1 cellular context compared by ENCODE assay signal in genomic region chr19:46787331-46788100, GRCh38.
TF ChIP-seq lines count a peak whose summit lies in the region.

No MANE protein-coding gene starts in this region.

TF ChIP-seq in HepG2, 621 proteins besides CTCF, POLR2A, EP300 and RAD21 (continued from another document):
- no peak for TF ChIP-seq ZNF142 (CRISPR knock-in tag; IDR thresholded peaks at IDR 0.05)
- TF ChIP-seq NBN (conservative IDR thresholded peaks at IDR 0.05): no peak
- TF ChIP-seq TOPORS (CRISPR knock-in tag; IDR thresholded peaks at IDR 0.05): no peak
- peak; percentile 83 for TF ChIP-seq RBFOX2 (IDR thresholded peaks at IDR 0.05; ENCODE audit: low read depth, low read length)
- TF ChIP-seq ZNF547 (CRISPR knock-in tag; IDR thresholded peaks at IDR 0.05): no peak
- no peak for TF ChIP-seq ZNF333 (CRISPR knock-in tag; IDR thresholded peaks at IDR 0.05; ENCODE audit: borderline replicate concordance)
- TF ChIP-seq ZBTB7A (CRISPR knock-in tag; IDR thresholded peaks at IDR 0.05): no peak
- TF ChIP-seq ELF3 (CRISPR knock-in tag; IDR thresholded peaks at IDR 0.05): no peak
- no peak for TF ChIP-seq RFX3 (CRISPR knock-in tag; IDR thresholded peaks at IDR 0.05)
- TF ChIP-seq ZNF816 (CRISPR knock-in tag; IDR thresholded peaks at IDR 0.05; ENCODE audit: borderline replicate concordance): no peak; the same call in 1 of the 2 replicates
- TF ChIP-seq ZSCAN31 (CRISPR knock-in tag; IDR thresholded peaks at IDR 0.05; ENCODE audit: low read depth): 0 out of 2 replicates have a peak, but pooled peaks have one; percentile 24
- TF ChIP-seq BRF2 (CRISPR knock-in tag; IDR thresholded peaks at IDR 0.05): no peak
- TF ChIP-seq SSRP1 (CRISPR knock-in tag; IDR thresholded peaks at IDR 0.05): no peak
- TF ChIP-seq ZNF709 (CRISPR knock-in tag; IDR thresholded peaks at IDR 0.05): peak; percentile 77; the same call in 1 of the 2 replicates
- TF ChIP-seq HOXA5 (CRISPR knock-in tag; IDR thresholded peaks at IDR 0.05): no peak
- TF ChIP-seq RARG (CRISPR knock-in tag; IDR thresholded peaks at IDR 0.05; ENCODE audit: low read depth): no peak
- TF ChIP-seq KDM5A (IDR thresholded peaks at IDR 0.05; ENCODE audit: borderline replicate concordance, low read length): no peak
- TF ChIP-seq ZNF800 (CRISPR knock-in tag; IDR thresholded peaks at IDR 0.05): peak; percentile 38; the same call in 1 of the 2 replicates
- TF ChIP-seq MAX (IDR thresholded peaks at IDR 0.05): peak; percentile 63; the same call in 1 of the 2 replicates
- no peak for TF ChIP-seq CREM (IDR thresholded peaks at IDR 0.05)
- TF ChIP-seq CREM (CRISPR knock-in tag; IDR thresholded peaks at IDR 0.05): no peak
- no peak for TF ChIP-seq FOXP1 (IDR thresholded peaks at IDR 0.05)
- no peak for TF ChIP-seq FOXP1 (CRISPR knock-in tag; IDR thresholded peaks at IDR 0.05)
- no peak for TF ChIP-seq ZNF670 (CRISPR knock-in tag; IDR thresholded peaks at IDR 0.05; ENCODE audit: borderline replicate concordance)
- no peak for TF ChIP-seq MAZ (IDR thresholded peaks at IDR 0.05; ENCODE audit: borderline replicate concordance, low read depth, low read length)
- no peak; the same call in 1 of the 2 replicates for TF ChIP-seq MAZ (CRISPR knock-in tag; IDR thresholded peaks at IDR 0.05; ENCODE audit: low read depth)
- no peak for TF ChIP-seq KLF6 (CRISPR knock-in tag; IDR thresholded peaks at IDR 0.05)
- TF ChIP-seq MXD3 (CRISPR knock-in tag; IDR thresholded peaks at IDR 0.05): peak; percentile 79
- TF ChIP-seq HDAC1 (CRISPR knock-in tag; IDR thresholded peaks at IDR 0.05): peak; percentile 69
- TF ChIP-seq E2F5 (CRISPR knock-in tag; conservative IDR thresholded peaks at IDR 0.05): 0 out of 2 replicates have a peak, but pooled peaks have one; percentile 31
- TF ChIP-seq ZIK1 (CRISPR knock-in tag; IDR thresholded peaks at IDR 0.05; ENCODE audit: borderline replicate concordance, low read depth): no peak
